17 cellular contexts compared by ENCODE assay signal in the genomic region with DNA sequence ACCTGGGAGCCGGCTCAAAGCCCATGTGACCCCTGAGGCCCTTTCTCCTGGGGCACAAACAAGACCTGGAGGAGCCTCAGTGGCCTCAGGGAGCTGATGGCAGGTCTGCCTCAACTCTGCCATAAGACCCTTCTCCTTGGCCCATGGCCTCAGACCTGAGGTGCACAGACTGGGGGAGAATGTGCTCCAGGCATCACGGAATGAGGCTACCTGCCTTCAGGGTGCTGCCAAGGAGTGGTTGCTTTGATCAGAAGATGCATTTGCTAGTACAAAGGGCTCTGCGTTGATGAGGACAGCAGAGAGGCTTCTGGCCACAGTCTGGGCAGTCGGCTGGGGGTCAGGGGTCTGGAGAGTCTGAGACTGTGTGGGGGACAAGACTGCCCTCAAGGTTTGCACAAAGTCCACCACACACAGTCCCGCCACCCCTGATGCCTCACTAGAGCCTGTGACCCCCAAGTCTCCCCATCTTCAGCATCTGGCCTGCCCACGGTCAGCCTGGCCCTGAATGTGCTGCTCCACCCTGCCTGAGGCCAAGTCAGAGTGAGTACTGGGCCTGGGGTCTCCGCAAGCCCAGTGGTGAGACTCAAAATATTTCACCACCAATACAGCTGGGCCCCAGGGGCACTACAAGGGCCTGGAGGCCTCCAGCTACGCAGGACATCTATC. TPM values are rescaled to one million over a fixed set of nuclear protein-coding genes. Genes with fewer than 3 reads are reported as not detected.
"Had no signal": no experiment of that assay in that cellular context is flagged by ENCODE, and none has a peak within 500 bp of the region (broad histone marks: within the 10 kb centered on the region; RNA-seq: fewer than 3 reads in every experiment).

No MANE protein-coding gene starts in this region.

- H3K36me3 ChIP-seq: breast epithelium, left lung, right atrium auricular region, SJCRH30, thyroid gland had no signal

- H3K4me1 ChIP-seq: breast epithelium, left lung, SJCRH30, thyroid gland had no signal

- H3K9me3 ChIP-seq: breast epithelium, left lung, right atrium auricular region, SJCRH30, thyroid gland had no signal

- H3K27ac ChIP-seq: breast epithelium, dorsolateral prefrontal cortex, left lung, right atrium auricular region, SJCRH30, thyroid gland had no signal

- DNase-seq: activated CD4-positive, alpha-beta T cell treated with anti-CD3 and anti-CD28 coated beads for 36 hours; activated naive CD8-positive, alpha-beta T cell treated with anti-CD3 and anti-CD28 coated beads, Interleukin-2, amount 10 ng/mL, durations not matched to agents 7 days and 5 days; activated T-cell treated with anti-CD3 and anti-CD28 coated beads, Interleukin-2, amount 50 U/mL, for 4 hours; anterior cingulate cortex; left lung; SJCRH30; small intestine; SW 1271; T-helper 9 cell; thyroid gland had no signal

- H3K4me3 Mint-ChIP-seq: activated CD4-positive, alpha-beta T cell treated with anti-CD3 and anti-CD28 coated beads for 36 hours; activated naive CD8-positive, alpha-beta T cell treated with anti-CD3 and anti-CD28 coated beads, Interleukin-2, amount 10 ng/mL, durations not matched to agents 7 days and 5 days; activated T-cell treated with anti-CD3 and anti-CD28 coated beads, Interleukin-2, amount 50 U/mL, for 4 hours; neural crest cell; stimulated activated effector memory CD8-positive, alpha-beta T cell treated with anti-CD3 and anti-CD28 coated beads, Interleukin-12 subunit alpha, Interleukin-12 subunit beta, amount 100 ng/mL, for 72 hours had no signal

- H3K4me1 Mint-ChIP-seq: activated CD4-positive, alpha-beta T cell treated with anti-CD3 and anti-CD28 coated beads for 36 hours; activated naive CD8-positive, alpha-beta T cell treated with anti-CD3 and anti-CD28 coated beads, Interleukin-2, amount 10 ng/mL, durations not matched to agents 7 days and 5 days; stimulated activated effector memory CD8-positive, alpha-beta T cell treated with anti-CD3 and anti-CD28 coated beads, Interleukin-12 subunit alpha, Interleukin-12 subunit beta, amount 100 ng/mL, for 72 hours had no signal

- H3K4me3 ChIP-seq: breast epithelium, dorsolateral prefrontal cortex, left lung, right atrium auricular region, SJCRH30, thyroid gland had no signal

- H3K36me3 Mint-ChIP-seq: activated naive CD8-positive, alpha-beta T cell treated with anti-CD3 and anti-CD28 coated beads, Interleukin-2, amount 10 ng/mL, durations not matched to agents 7 days and 5 days; stimulated activated effector memory CD8-positive, alpha-beta T cell treated with anti-CD3 and anti-CD28 coated beads, Interleukin-12 subunit alpha, Interleukin-12 subunit beta, amount 100 ng/mL, for 72 hours had no signal

- ATAC-seq: activated CD4-positive, alpha-beta T cell treated with anti-CD3 and anti-CD28 coated beads for 36 hours; activated T-cell treated with anti-CD3 and anti-CD28 coated beads, Interleukin-2, amount 50 U/mL, for 4 hours; esophagus mucosa; left lung; stimulated activated effector memory CD8-positive, alpha-beta T cell treated with anti-CD3 and anti-CD28 coated beads, Interleukin-12 subunit alpha, Interleukin-12 subunit beta, amount 100 ng/mL, for 72 hours had no signal

- H3K27ac Mint-ChIP-seq: activated CD4-positive, alpha-beta T cell treated with anti-CD3 and anti-CD28 coated beads for 36 hours; activated naive CD8-positive, alpha-beta T cell treated with anti-CD3 and anti-CD28 coated beads, Interleukin-2, amount 10 ng/mL, durations not matched to agents 7 days and 5 days; stimulated activated effector memory CD8-positive, alpha-beta T cell treated with anti-CD3 and anti-CD28 coated beads, Interleukin-12 subunit alpha, Interleukin-12 subunit beta, amount 100 ng/mL, for 72 hours had no signal

- H3K27me3 ChIP-seq: breast epithelium, dorsolateral prefrontal cortex, left lung, right atrium auricular region, thyroid gland had no signal

- H3K9me3 Mint-ChIP-seq: activated naive CD8-positive, alpha-beta T cell treated with anti-CD3 and anti-CD28 coated beads, Interleukin-2, amount 10 ng/mL, durations not matched to agents 7 days and 5 days; activated T-cell treated with anti-CD3 and anti-CD28 coated beads, Interleukin-2, amount 50 U/mL, for 4 hours; neural crest cell; stimulated activated effector memory CD8-positive, alpha-beta T cell treated with anti-CD3 and anti-CD28 coated beads, Interleukin-12 subunit alpha, Interleukin-12 subunit beta, amount 100 ng/mL, for 72 hours had no signal

- H3K27me3 Mint-ChIP-seq: activated naive CD8-positive, alpha-beta T cell treated with anti-CD3 and anti-CD28 coated beads, Interleukin-2, amount 10 ng/mL, durations not matched to agents 7 days and 5 days had no signal

RNA-seq across cellular contexts. Expression of a gene that starts 26.6 kb away (rescaled TPM):
- total RNA-seq: activated naive CD8-positive, alpha-beta T cell treated with anti-CD3 and anti-CD28 coated beads, Interleukin-2, amount 10 ng/mL, durations not matched to agents 7 days and 5 days; myocyte had no signal
